Comparison of ENCODE assay signal across 8 cellular contexts in the genomic region with DNA sequence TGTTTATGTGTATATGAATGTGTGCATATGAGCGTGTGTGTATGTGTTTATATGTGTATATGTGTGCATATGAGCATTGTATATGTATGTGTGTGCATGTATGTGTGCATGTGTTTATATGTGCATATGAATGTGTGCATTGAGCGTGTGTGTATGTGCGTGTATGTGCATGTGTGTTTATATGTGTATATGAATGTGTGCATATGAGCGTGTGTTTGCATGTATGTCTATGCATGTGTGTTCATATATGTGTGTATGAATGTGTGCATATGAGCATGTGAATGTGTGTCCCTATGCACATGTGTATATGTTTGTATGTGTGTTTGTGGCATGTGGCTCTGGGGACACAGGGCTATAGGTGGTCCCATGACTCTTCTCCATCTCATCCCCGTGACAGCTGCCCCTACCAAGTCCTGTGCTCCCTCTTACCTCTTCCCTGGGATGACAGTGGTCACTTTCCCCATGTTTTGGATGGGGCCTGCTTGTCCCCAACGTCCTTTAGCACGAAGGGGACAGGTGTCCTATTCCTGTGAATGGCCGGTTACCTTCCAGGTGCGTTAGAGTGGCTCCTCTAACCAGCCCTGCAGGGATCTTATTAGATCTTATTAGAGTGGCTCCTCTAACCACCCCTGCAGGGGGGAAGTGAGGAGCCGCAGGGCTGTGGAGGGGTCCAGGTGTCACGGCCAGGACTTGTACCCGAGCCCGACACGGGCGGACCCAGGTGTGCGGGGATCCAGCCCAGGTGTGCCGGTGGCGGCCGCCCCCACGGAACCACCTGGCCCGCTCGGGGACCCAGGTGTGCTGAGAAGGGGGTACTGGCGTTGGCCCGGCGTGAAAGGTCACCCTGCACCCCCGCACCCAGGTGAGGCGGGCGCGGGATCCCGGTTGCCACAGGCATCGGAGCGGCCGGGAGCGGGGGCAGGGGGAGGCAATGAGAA.
A peak's percentile ranks its signal among the peaks of the same experiment; 100 is the strongest.
DNase-seq lines count a peak whose midpoint lies in the region; ATAC-seq and TF ChIP-seq lines count a peak whose summit lies in the region.

No MANE protein-coding gene starts in this region.

- no peak overlapping the region for H2BK15ac ChIP-seq in IMR-90 (ENCODE audit: low read depth, low read length)

- CTCF ChIA-PET in IMR-90 (lab: Yijun Ruan, JAX) = no interaction called here

- H3K9me1 ChIP-seq in IMR-90 (ENCODE audit: insufficient read depth, low read length) = no peaks in the 10 kb centered on the region; the same call in 1 of the 2 replicates

- H3K9me3 ChIP-seq in IMR-90 (ENCODE audit: control insufficient read depth, insufficient read depth, low read length) (no peaks in the 10 kb centered on the region), ectodermal cell (ENCODE audit: control insufficient read depth, low read length) (no peaks in the 10 kb centered on the region), neural progenitor cell (ENCODE audit: low read depth) (no peaks in the 10 kb centered on the region)

- H2AFZ ChIP-seq in IMR-90 (replicated peaks; ENCODE audit: low read length, poor library complexity) = peak overlapping the region; percentile 98
- H2AFZ ChIP-seq in neural progenitor cell (replicated peaks) = peak overlapping the region; percentile 91

- 48% methylated on average over 14 of the region's 34 CpGs; no CpG with 5 or more reads in 1 of the 2 experiments for WGBS in IMR-90 (ENCODE audit: extremely low coverage in 2 of 2, insufficient read length in 1 of 2), 2 experiments
- WGBS in ectodermal cell, 2 experiments = 42 to 43% methylated on average over 34 of the region's 34 CpGs

- peak overlapping the region; percentile 47; the same call in 1 of the 2 replicates for H2BK120ac ChIP-seq in IMR-90 (ENCODE audit: low read depth, low read length)

- no TSS peak for BruUV-seq in IMR-90 (replicated peaks; lab: Mats Ljungman, UMichigan)

- H3K27ac ChIP-seq in IMR-90 (ENCODE audit: insufficient read depth, low read length) = peak overlapping the region; percentile 38; the same call in 1 of the 2 replicates
- H3K27ac ChIP-seq in ectodermal cell (ENCODE audit: insufficient read depth, low read depth, low read length, poor library complexity, severe bottlenecking) = no peak overlapping the region
- H3K27ac ChIP-seq in neural progenitor cell = no peak overlapping the region

- TF ChIP-seq POLR2A in IMR-90 (IDR thresholded peaks at IDR 0.05; ENCODE audit: low read depth, low read length) = no peak

- TF ChIP-seq CTCF in IMR-90 (conservative IDR thresholded peaks at IDR 0.05; ENCODE audit: low read depth, low read length) (no peak), neural progenitor cell (IDR thresholded peaks at IDR 0.05) (no peak)

- peak overlapping the region; percentile 17; the same call in 1 of the 2 replicates for H2BK20ac ChIP-seq in IMR-90 (ENCODE audit: low read depth, low read length)

- no peak overlapping the region for H3K56ac ChIP-seq in IMR-90 (ENCODE audit: extremely low read depth, insufficient read depth, low read length)

- H3K14ac ChIP-seq in IMR-90 (replicated peaks; ENCODE audit: low read depth, low read length) = no peak overlapping the region

- no peaks in the 10 kb centered on the region for H3K79me1 ChIP-seq in IMR-90 (ENCODE audit: low read depth in 1 of 2, low read length in 2 of 2)

- H3K27ac Mint-ChIP-seq in neural progenitor cell = no peak overlapping the region

- peak overlapping the region; percentile 45 for H3K9ac ChIP-seq in IMR-90 (ENCODE audit: low read depth, low read length)
- no peak overlapping the region for H3K9ac ChIP-seq in neural progenitor cell

- no peaks in the 10 kb centered on the region for H3K9me3 Mint-ChIP-seq in neural progenitor cell

- no peaks in the 10 kb centered on the region for H3K79me2 ChIP-seq in neural progenitor cell (ENCODE audit: low read depth)

- peaks cover 4% of the 10 kb centered on the region; the same call in 1 of the 2 replicates for H3K4me1 ChIP-seq in IMR-90 (ENCODE audit: control insufficient read depth, insufficient read depth, low read length)
- no peaks in the 10 kb centered on the region for H3K4me1 ChIP-seq in ectodermal cell (ENCODE audit: control insufficient read depth, insufficient read depth, low read length)
- H3K4me1 ChIP-seq in neural progenitor cell = no peaks in the 10 kb centered on the region

- POLR2A ChIA-PET in IMR-90 (lab: Charles Lee; ENCODE audit: unreplicated experiment) = no interaction called here

- peak overlapping the region in 1 of 2 experiments; percentile 78; a peak in 1 of 4 replicates for H4K8ac ChIP-seq in IMR-90 (ENCODE audit: low read depth in 2 of 2, low read length in 2 of 2)

- no peak overlapping the region for H2BK5ac ChIP-seq in IMR-90 (ENCODE audit: low read depth, low read length, poor library complexity, severe bottlenecking)

- peaks cover 13% of the 10 kb centered on the region for H3K27me3 Mint-ChIP-seq in neural progenitor cell (ENCODE audit: insufficient read depth, low read depth)

- H3K4me2 ChIP-seq in IMR-90 (ENCODE audit: low read depth, low read length) (peak overlapping the region; percentile 76), neural progenitor cell (peak overlapping the region; percentile 99)

- H3K27me3 ChIP-seq in IMR-90 (ENCODE audit: control insufficient read depth, insufficient read depth, low read length) = no peaks in the 10 kb centered on the region; the same call in 1 of the 2 replicates
- peaks cover 18% of the 10 kb centered on the region for H3K27me3 ChIP-seq in ectodermal cell (ENCODE audit: control insufficient read depth, insufficient read depth, low read length, poor library complexity, severe bottlenecking)
- H3K27me3 ChIP-seq in neural progenitor cell = peaks cover 25% of the 10 kb centered on the region

- dilution Hi-C loops in IMR-90 (cut with HindIII; ENCODE audit: low sequenced_read_pairs, unreplicated experiment) = no loop called here

- 0 out of 2 replicates have a peak overlapping the region, but pooled peaks have one; percentile 13 for H4K5ac ChIP-seq in IMR-90 (ENCODE audit: low read depth, low read length)

- peaks cover 11% of the 10 kb centered on the region for H3F3A ChIP-seq in neural progenitor cell (ENCODE audit: low read depth)

- no peak for TF ChIP-seq RAD21 in IMR-90 (IDR thresholded peaks at IDR 0.05; ENCODE audit: low read length)

- no peak overlapping the region; the same call in 1 of the 2 replicates for H3K18ac ChIP-seq in IMR-90 (ENCODE audit: low read depth, low read length)

- intact Hi-C loops in IMR-90 (cut with micrococcal nuclease) = loop anchor here (1.0 to 5.0 kb wide), 2 partner anchors 160 to 379 kb away; a partner anchor contains a TSS

- peak overlapping the region; percentile 83 for H2AK5ac ChIP-seq in IMR-90 (ENCODE audit: low read depth, low read length)

- H3K36me3 ChIP-seq in IMR-90 (ENCODE audit: control insufficient read depth, insufficient read depth, low read length) (no peaks in the 10 kb centered on the region), ectodermal cell (ENCODE audit: control insufficient read depth, insufficient read depth, low read length) (no peaks in the 10 kb centered on the region), neural progenitor cell (no peaks in the 10 kb centered on the region)

- no peak for DNase-seq in IMR-90
- DNase-seq in neural progenitor cell (ENCODE audit: low spot score) = no peak
- no peak for DNase-seq in hepatic stellate cell (ENCODE audit: low spot score)
- DNase-seq in GDM1 (lab: John Stamatoyannopoulos, UW) = no peak
- no peak for DNase-seq in RKO (ENCODE audit: low spot score)
- no peak for DNase-seq in glomerular visceral epithelial cell (ENCODE audit: extremely low spot score)

- H3K4me3 Mint-ChIP-seq in neural progenitor cell = peak overlapping the region; percentile 74

- H3K23ac ChIP-seq in IMR-90 (ENCODE audit: low read depth, low read length) = no peak overlapping the region

- peak overlapping the region; percentile 56 for H2AK9ac ChIP-seq in IMR-90 (replicated peaks; ENCODE audit: low read depth, low read length, poor library complexity)

- H3K4ac ChIP-seq in IMR-90 (ENCODE audit: low read depth, low read length) = peak overlapping the region; percentile 48; the same call in 1 of the 2 replicates

- H3K4me3 ChIP-seq in IMR-90 (ENCODE audit: insufficient read depth, low read depth, low read length) (peak overlapping the region; percentile 59), ectodermal cell (ENCODE audit: insufficient read depth, low read depth, low read length) (peak overlapping the region; percentile 46), neural progenitor cell (peak overlapping the region; percentile 68)

- H3K36me3 Mint-ChIP-seq in neural progenitor cell = no peaks in the 10 kb centered on the region

- in situ Hi-C loops in IMR-90 (cut with MboI; ENCODE audit: low sequenced_read_pairs) = loop anchor here (25.0 kb wide), 1 partner anchor 384 kb away; a partner anchor contains a TSS

- ATAC-seq in GM19023 (IDR thresholded peaks at IDR 0.05; ENCODE audit: unreplicated experiment) (peak; percentile 11), IMR-90 (ENCODE audit: low read depth) (no peak)

- H4K91ac ChIP-seq in IMR-90 (ENCODE audit: insufficient read depth, low read depth, low read length) = no peak overlapping the region

- H4K20me1 ChIP-seq in IMR-90 (ENCODE audit: insufficient read depth, low read length) (no peaks in the 10 kb centered on the region), neural progenitor cell (ENCODE audit: low read depth) (no peaks in the 10 kb centered on the region)

- peaks cover 9% of the 10 kb centered on the region for H3K4me1 Mint-ChIP-seq in neural progenitor cell

TF ChIP-seq in IMR-90, 13 proteins besides CTCF, POLR2A, EP300 and RAD21 (continues in another document):
- TF ChIP-seq, protein P1, sequence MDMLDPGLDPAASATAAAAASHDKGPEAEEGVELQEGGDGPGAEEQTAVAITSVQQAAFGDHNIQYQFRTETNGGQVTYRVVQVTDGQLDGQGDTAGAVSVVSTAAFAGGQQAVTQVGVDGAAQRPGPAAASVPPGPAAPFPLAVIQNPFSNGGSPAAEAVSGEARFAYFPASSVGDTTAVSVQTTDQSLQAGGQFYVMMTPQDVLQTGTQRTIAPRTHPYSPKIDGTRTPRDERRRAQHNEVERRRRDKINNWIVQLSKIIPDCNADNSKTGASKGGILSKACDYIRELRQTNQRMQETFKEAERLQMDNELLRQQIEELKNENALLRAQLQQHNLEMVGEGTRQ (IDR thresholded peaks at IDR 0.05; ENCODE audit: low read depth, low read length) = no peak
- TF ChIP-seq CEBPB (IDR thresholded peaks at IDR 0.05; ENCODE audit: low read depth, low read length) (no peak), BHLHE40 (IDR thresholded peaks at IDR 0.05; ENCODE audit: low read depth, low read length) (no peak), CHD1 (IDR thresholded peaks at IDR 0.05; ENCODE audit: low read depth, low read length) (no peak), FOS (IDR thresholded peaks at IDR 0.05; ENCODE audit: low read depth, low read length) (no peak), SMC3 (IDR thresholded peaks at IDR 0.05; ENCODE audit: low read depth, low read length) (no peak), MAFK (IDR thresholded peaks at IDR 0.05; ENCODE audit: low read depth, low read length) (no peak), RFX5 (IDR thresholded peaks at IDR 0.05; ENCODE audit: low read depth, low read length) (no peak), MXI1 (IDR thresholded peaks at IDR 0.05; ENCODE audit: borderline replicate concordance, low read depth, low read length) (no peak), MAZ (IDR thresholded peaks at IDR 0.05; ENCODE audit: borderline replicate concordance, low read depth, low read length) (no peak), NFE2L2 (IDR thresholded peaks at IDR 0.05; ENCODE audit: low read depth, low read length) (no peak)
